ENCODE assay signal across 8 cellular contexts in genomic region chr10:120948889-120949382, GRCh38.
DNase-seq lines count a peak whose midpoint lies in the region; ATAC-seq, FAIRE-seq and TF ChIP-seq lines count a peak whose summit lies in the region.

No MANE protein-coding gene starts in this region.

- H3K9ac ChIP-seq in K562 (ENCODE audit: insufficient read depth in 1 of 2, low read depth in 2 of 2, low read length in 2 of 2) = no peak overlapping the region
- peak overlapping the region in 1 of 3 donors; percentile 16 for H3K9ac ChIP-seq in skeletal muscle tissue (ENCODE audit: low read depth in 1 of 3, low read length in 3 of 3)

- 3% methylated on average over 11 of the region's 42 CpGs for WGBS in K562 (ENCODE audit: insufficient coverage, low coverage, missing lambda C conversion rate)

- ATAC-seq in GM18861 (IDR thresholded peaks at IDR 0.05; ENCODE audit: unreplicated experiment) = peak; percentile 81
- ATAC-seq in HG03097 (IDR thresholded peaks at IDR 0.05; ENCODE audit: low FRiP score, unreplicated experiment) = peak; percentile 90
- peak; percentile 100 for ATAC-seq in K562

- POLR2A ChIA-PET in K562 (lab: Yijun Ruan, JAX) = no interaction called here

- no peak for TF ChIP-seq POLR2A in K562 (conservative IDR thresholded peaks at IDR 0.05)

- H3K27me3 ChIP-seq in K562 (ENCODE audit: control insufficient read depth in 2 of 2, insufficient read depth in 2 of 2, low read length in 2 of 2) = peaks cover 2 to 24% of the 10 kb centered on the region in 2 experiments; a peak in 3 of 5 replicates
- H3K27me3 ChIP-seq in skeletal muscle tissue (ENCODE audit: control insufficient read depth in 3 of 3, insufficient read depth in 3 of 3, low read length in 3 of 3) = peaks cover 14 to 31% (median 22%) of the 10 kb centered on the region in 3 donors

- FAIRE-seq in K562 (lab: Jason Lieb, UNC) = no peak

- no peak for TF ChIP-seq EP300 in K562 (IDR thresholded peaks at IDR 0.05; ENCODE audit: low read length)

- DNase-seq in T-helper 9 cell (peak; percentile 31), K562 (ENCODE audit: extremely low read depth in 1 of 4, low spot score in 3 of 4) (peak; percentile 62 to 78 (median 76)), NCI-H2171 (lab: John Stamatoyannopoulos, UW) (no peak), SHP77 (lab: John Stamatoyannopoulos, UW) (no peak)

- H4K20me1 ChIP-seq in K562 (replicated peaks; ENCODE audit: control insufficient read depth, insufficient read depth, low read length) = no peaks in the 10 kb centered on the region

- H3K9me1 ChIP-seq in K562 (ENCODE audit: control insufficient read depth, insufficient read depth, low read length) = no peaks in the 10 kb centered on the region

- H3K4me1 ChIP-seq in K562 (replicated peaks in 1 of 2; ENCODE audit: control insufficient read depth in 2 of 2, insufficient read depth in 2 of 2, low read length in 2 of 2) = peaks cover 0 to 8% of the 10 kb centered on the region in 2 experiments; a peak in 1 of 5 replicates
- H3K4me1 ChIP-seq in skeletal muscle tissue (ENCODE audit: control insufficient read depth in 3 of 3, insufficient read depth in 3 of 3, low read length in 3 of 3) = peaks cover 7 to 12% (median 9%) of the 10 kb centered on the region in 3 donors

- H3K4me2 ChIP-seq in K562 (ENCODE audit: insufficient read depth, low read length) = no peak overlapping the region; the same call in 1 of the 2 replicates

- TF ChIP-seq RAD21 in K562 (CRISPR knock-in tag; conservative IDR thresholded peaks at IDR 0.05 in 1 of 2, IDR thresholded peaks at IDR 0.05 in 1 of 2) = peak; percentile 37 to 70; a peak in 3 of 4 replicates

- no peaks in the 10 kb centered on the region for H3K9me3 ChIP-seq in K562 (replicated peaks; ENCODE audit: control insufficient read depth, insufficient read depth, low read depth, low read length)
- no peaks in the 10 kb centered on the region for H3K9me3 ChIP-seq in iPS-18c (ENCODE audit: control insufficient read depth, insufficient read depth, low read length)
- peaks cover 1 to 3% (median 2%) of the 10 kb centered on the region in 3 donors for H3K9me3 ChIP-seq in skeletal muscle tissue (ENCODE audit: control insufficient read depth in 3 of 3, low read length in 3 of 3)

- no peak overlapping the region for H2AFZ ChIP-seq in K562 (ENCODE audit: low read depth, low read length)

- intact Hi-C loops in K562 (cut with micrococcal nuclease) = loop anchor here (10.0 kb wide), 2 partner anchors 656 to 786 kb away; no protein-coding TSS in a partner anchor

- H3K79me2 ChIP-seq in K562 (ENCODE audit: control insufficient read depth, insufficient read depth, low read length) = no peaks in the 10 kb centered on the region

- CTCF ChIA-PET in K562 (lab: Yijun Ruan, JAX; ENCODE audit: low intra/inter-chr PET ratio) = interaction anchor here (0.7 kb wide), 1 partner anchor 951 kb away, joined by 4 read pairs; no protein-coding TSS in a partner anchor

- peak; percentile 59 to 77 (median 64); a peak in 5 of 6 replicates for TF ChIP-seq CTCF in K562 (IDR thresholded peaks at IDR 0.05 in 2 of 3, conservative IDR thresholded peaks at IDR 0.05 in 1 of 3; ENCODE audit: insufficient read depth in 2 of 3, low read depth in 1 of 3, low read length in 3 of 3)

- no peak overlapping the region for H3K27ac ChIP-seq in K562 (ENCODE audit: extremely low read depth, low read depth, low read length)
- H3K27ac ChIP-seq in skeletal muscle tissue (ENCODE audit: low read depth, low read length) = no peak overlapping the region

- BruUV-seq in K562 (replicated peaks; lab: Mats Ljungman, UMichigan) = no TSS peak

- in situ Hi-C loops in K562 (cut with MboI) = loop anchor here (10.0 to 25.0 kb wide), 2 partner anchors 786 to 963 kb away; no protein-coding TSS in a partner anchor

- no peak overlapping the region for H3K4me3 ChIP-seq in K562
- H3K4me3 ChIP-seq in iPS-18c (ENCODE audit: insufficient read depth, low read depth, low read length) = peak overlapping the region; percentile 46
- peak overlapping the region; percentile 52 to 60 (median 60) for H3K4me3 ChIP-seq in skeletal muscle tissue (ENCODE audit: low read length in 3 of 3)

- H3K36me3 ChIP-seq in K562 (ENCODE audit: control insufficient read depth, insufficient read depth, low read length) (no peaks in the 10 kb centered on the region), skeletal muscle tissue (ENCODE audit: control insufficient read depth in 3 of 3, insufficient read depth in 3 of 3, low read length in 3 of 3) (no peaks in the 10 kb centered on the region)

TF ChIP-seq in K562, 482 proteins besides CTCF, POLR2A, EP300 and RAD21:
- TF ChIP-seq SMC3 (conservative IDR thresholded peaks at IDR 0.05; ENCODE audit: insufficient read depth, low read depth, low read length) = peak; percentile 34; the same call in 1 of the 2 replicates
- TF ChIP-seq RHOXF2B (CRISPR knock-in tag; conservative IDR thresholded peaks at IDR 0.05) = no peak
- peak; percentile 63; the same call in 1 of the 2 replicates for TF ChIP-seq RB1 (IDR thresholded peaks at IDR 0.05; ENCODE audit: low read depth)
- no peak for TF ChIP-seq GATAD2B (IDR thresholded peaks at IDR 0.05; ENCODE audit: borderline replicate concordance)
- TF ChIP-seq CUX1 (CRISPR knock-in tag; IDR thresholded peaks at IDR 0.05) = no peak
- no peak for TF ChIP-seq FOXA1 (IDR thresholded peaks at IDR 0.05; ENCODE audit: borderline replicate concordance)
- no peak for TF ChIP-seq ZNF77 (CRISPR knock-in tag; IDR thresholded peaks at IDR 0.05)
- TF ChIP-seq CXXC5 (CRISPR knock-in tag; IDR thresholded peaks at IDR 0.05) = peak; percentile 26; the same call in 1 of the 2 replicates
- no peak for TF ChIP-seq KLF6 (CRISPR knock-in tag; IDR thresholded peaks at IDR 0.05; ENCODE audit: borderline replicate concordance)
- no peak for TF ChIP-seq ZNF263 (CRISPR knock-in tag; IDR thresholded peaks at IDR 0.05; ENCODE audit: borderline replicate concordance)
- peak; percentile 17; the same call in 1 of the 2 replicates for TF ChIP-seq STAG1 (CRISPR knock-in tag; IDR thresholded peaks at IDR 0.05; ENCODE audit: borderline replicate concordance)
- TF ChIP-seq DMBX1 (CRISPR knock-in tag; IDR thresholded peaks at IDR 0.05; ENCODE audit: borderline replicate concordance) = no peak
- TF ChIP-seq HLTF (IDR thresholded peaks at IDR 0.05) = no peak
- TF ChIP-seq UBTF (IDR thresholded peaks at IDR 0.05; ENCODE audit: borderline replicate concordance in 1 of 2, low read depth in 2 of 2, low read length in 2 of 2) = 0 out of 4 replicates have a peak, but pooled peaks of 1 of the 2 experiments have one; percentile 61
- no peak for TF ChIP-seq ZNF778 (CRISPR knock-in tag; IDR thresholded peaks at IDR 0.05)

Comparison
In these comparisons a context has a peak if more than half of its experiments do, and no peak if none do; other contexts are left out.
1. DNase-seq: peak in T-helper 9 cell (single experiment) and K562 (4 of 4); none in NCI-H2171 (single experiment) and SHP77 (0 of 2).
2. Peak in every context shown above with its lines, with median percentiles within 50 percentile points of each other: ATAC-seq.